ENCODE assay signal across 1 cellular context in genomic region chr22:17084554-17085276, GRCh38.
TF ChIP-seq lines count a peak whose summit lies in the region.

Gene IL17RA, plus strand, starts transcription at chr22:17085000. Its CDS starts 92 bp downstream, at chr22:17085092.

TF ChIP-seq in K562, 482 proteins besides CTCF, POLR2A, EP300 and RAD21 (continued from another document and continues in another):
- no peak for TF ChIP-seq GTF3C2 (IDR thresholded peaks at IDR 0.05; ENCODE audit: borderline replicate concordance, extremely low read depth, insufficient read length)
- TF ChIP-seq PRPF4 (IDR thresholded peaks at IDR 0.05; ENCODE audit: insufficient read depth, low read depth, low read length, poor library complexity, severe bottlenecking) = no peak
- no peak for TF ChIP-seq FOXO4 (CRISPR knock-in tag; IDR thresholded peaks at IDR 0.05)
- no peak for TF ChIP-seq CHD2 (IDR thresholded peaks at IDR 0.05; ENCODE audit: low read depth, low read length)
- TF ChIP-seq ZKSCAN8 (CRISPR knock-in tag; IDR thresholded peaks at IDR 0.05) = no peak
- TF ChIP-seq NFE2 (IDR thresholded peaks at IDR 0.05; ENCODE audit: low read depth) = no peak
- no peak for TF ChIP-seq RUNX1 (IDR thresholded peaks at IDR 0.05; ENCODE audit: low read depth)
- no peak for TF ChIP-seq ATF4 (CRISPR knock-in tag; IDR thresholded peaks at IDR 0.05)
- no peak for TF ChIP-seq SNIP1 (IDR thresholded peaks at IDR 0.05; ENCODE audit: low read depth)
- no peak for TF ChIP-seq ARID4B (CRISPR knock-in tag; IDR thresholded peaks at IDR 0.05)
- TF ChIP-seq TCF7 (IDR thresholded peaks at IDR 0.05; ENCODE audit: borderline replicate concordance) = no peak
- peak; percentile 65 for TF ChIP-seq POLR2B (IDR thresholded peaks at IDR 0.05; ENCODE audit: low read depth, partially characterized antibody)
- TF ChIP-seq SPI1 (IDR thresholded peaks at IDR 0.05; ENCODE audit: borderline replicate concordance, low read depth, low read length) = no peak
- TF ChIP-seq ELF4 (CRISPR knock-in tag; IDR thresholded peaks at IDR 0.05) = peak; percentile 28; the same call in 1 of the 2 replicates
- TF ChIP-seq SIRT6 (IDR thresholded peaks at IDR 0.05; ENCODE audit: low read depth, low read length) = no peak
- TF ChIP-seq TCF15 (CRISPR knock-in tag; IDR thresholded peaks at IDR 0.05) = no peak
- no peak for TF ChIP-seq TSHZ1 (CRISPR knock-in tag; IDR thresholded peaks at IDR 0.05)
- TF ChIP-seq ZNF3 (CRISPR knock-in tag; IDR thresholded peaks at IDR 0.05) = no peak
- no peak for TF ChIP-seq ETV6 (IDR thresholded peaks at IDR 0.05; ENCODE audit: borderline replicate concordance in 1 of 2, low read depth in 2 of 2, low read length in 1 of 2)
- TF ChIP-seq ETV6 (CRISPR knock-in tag; IDR thresholded peaks at IDR 0.05; ENCODE audit: borderline replicate concordance) = no peak
- TF ChIP-seq E2F5 (CRISPR knock-in tag; IDR thresholded peaks at IDR 0.05) = no peak
- peak; percentile 40; the same call in 1 of the 2 replicates for TF ChIP-seq SIN3B (IDR thresholded peaks at IDR 0.05; ENCODE audit: low read depth)
- no peak for TF ChIP-seq E2F4 (CRISPR knock-in tag; IDR thresholded peaks at IDR 0.05; ENCODE audit: low read depth)
- no peak for TF ChIP-seq ZNF707 (CRISPR knock-in tag; conservative IDR thresholded peaks at IDR 0.05)
- TF ChIP-seq SIN3A (IDR thresholded peaks at IDR 0.05; ENCODE audit: borderline replicate concordance in 2 of 2, control insufficient read depth in 1 of 2, low read depth in 2 of 2, low read length in 2 of 2) = peak in 1 of 2 experiments; percentile 26; a peak in 1 of 4 replicates
- no peak for TF ChIP-seq MTA2 (IDR thresholded peaks at IDR 0.05; ENCODE audit: low read depth)
- TF ChIP-seq BRF2 (IDR thresholded peaks at IDR 0.05; ENCODE audit: borderline replicate concordance, insufficient read depth, insufficient read length) = no peak
- TF ChIP-seq POU5F1 (IDR thresholded peaks at IDR 0.05; ENCODE audit: borderline replicate concordance, low read depth, low read length, partially characterized antibody) = no peak
- peak; percentile 84 for TF ChIP-seq GABPA (tag; conservative IDR thresholded peaks at IDR 0.05; ENCODE audit: low read depth)
- TF ChIP-seq PURB (CRISPR knock-in tag; IDR thresholded peaks at IDR 0.05; ENCODE audit: low read depth) = no peak
- TF ChIP-seq DMBX1 (CRISPR knock-in tag; IDR thresholded peaks at IDR 0.05; ENCODE audit: borderline replicate concordance) = no peak
- peak in 1 of 2 experiments; percentile 40; a peak in 1 of 4 replicates for TF ChIP-seq TEAD1 (CRISPR knock-in tag; IDR thresholded peaks at IDR 0.05)
- TF ChIP-seq BCOR (IDR thresholded peaks at IDR 0.05) = no peak; the same call in 1 of the 2 replicates
- TF ChIP-seq TRIM28 (IDR thresholded peaks at IDR 0.05) = no peak
- no peak for TF ChIP-seq HBP1 (CRISPR knock-in tag; IDR thresholded peaks at IDR 0.05)
- no peak for TF ChIP-seq ZNF655 (CRISPR knock-in tag; IDR thresholded peaks at IDR 0.05)
- no peak for TF ChIP-seq CEBPB (tag; IDR thresholded peaks at IDR 0.05)
- no peak for TF ChIP-seq HES1 (IDR thresholded peaks at IDR 0.05; ENCODE audit: low read depth)
- TF ChIP-seq OTX1 (CRISPR knock-in tag; IDR thresholded peaks at IDR 0.05) = peak; percentile 52; the same call in 1 of the 2 replicates
- TF ChIP-seq MTA3 (IDR thresholded peaks at IDR 0.05; ENCODE audit: borderline replicate concordance) = peak; percentile 59; the same call in 1 of the 2 replicates
